In the genomic region with DNA sequence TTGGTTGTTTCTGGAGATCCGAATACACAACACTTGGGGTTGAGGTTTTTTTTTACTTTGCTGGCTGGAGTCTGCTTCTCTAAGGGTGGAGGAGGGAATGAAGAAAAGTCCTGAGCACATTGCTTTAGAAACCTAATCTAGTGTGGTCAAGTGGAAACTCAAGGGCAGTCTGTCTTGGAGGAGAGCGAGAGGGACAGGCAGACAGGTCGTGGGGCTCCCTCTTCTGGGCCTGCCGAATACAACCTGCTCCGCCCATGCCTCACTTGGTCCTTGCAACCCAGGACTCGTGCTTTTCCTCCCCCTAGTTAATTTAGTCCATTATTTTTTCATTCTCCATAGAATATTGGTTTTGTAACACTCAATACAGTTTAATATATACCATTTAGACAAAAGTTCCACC, we compare ENCODE assay signal across 12 cellular contexts.
A peak's percentile ranks its signal among the peaks of the same experiment; 100 is the strongest.
DNase-seq lines count a peak whose midpoint lies in the region; ATAC-seq, FAIRE-seq and TF ChIP-seq lines count a peak whose summit lies in the region.
"Had no signal": no experiment of that assay in that cellular context is flagged by ENCODE, and none has a peak within 500 bp of the region (broad histone marks: within the 10 kb centered on the region; RNA-seq: fewer than 3 reads in every experiment).

No MANE protein-coding gene starts in this region.

- H3K27me3 ChIP-seq in IMR-90 (ENCODE audit: control insufficient read depth, insufficient read depth, low read length), result no peaks in the 10 kb centered on the region
- H3K27me3 ChIP-seq in astrocyte (ENCODE audit: insufficient read depth, low read length), result no peaks in the 10 kb centered on the region
- H3K27me3 ChIP-seq: upper lobe of left lung had no signal

- no peak overlapping the region for H4K8ac ChIP-seq in IMR-90 (ENCODE audit: low read depth in 2 of 2, low read length in 2 of 2)

- in situ Hi-C loops in IMR-90 (cut with MboI; ENCODE audit: low sequenced_read_pairs), result no loop called here

- H3K4me3 Mint-ChIP-seq in astrocyte (ENCODE audit: unreplicated experiment) (no peak overlapping the region), CD14-positive monocyte (no peak overlapping the region)

- dilution Hi-C loops in IMR-90 (cut with HindIII; ENCODE audit: low sequenced_read_pairs, unreplicated experiment), result no loop called here

- no peak overlapping the region for H3K4ac ChIP-seq in IMR-90 (ENCODE audit: low read depth, low read length)

- intact Hi-C loops in IMR-90 (cut with micrococcal nuclease) (no loop called here), CD14-positive monocyte (cut with micrococcal nuclease) (loop anchor here in 1 of 2 donors (10.0 kb wide), 1 partner anchor 445 kb away; no protein-coding TSS in a partner anchor)

- H3K9me3 Mint-ChIP-seq in astrocyte (ENCODE audit: unreplicated experiment), result no peaks in the 10 kb centered on the region
- H3K9me3 Mint-ChIP-seq in CD14-positive monocyte, result peaks cover 0 to 8% (median 1%) of the 10 kb centered on the region in 7 donors

- no peak for FAIRE-seq in astrocyte (lab: Jason Lieb, UNC)

- H2BK120ac ChIP-seq in IMR-90 (ENCODE audit: low read depth, low read length), result no peak overlapping the region

- CTCF ChIA-PET in IMR-90 (lab: Yijun Ruan, JAX), result no interaction called here

- peak; percentile 55 for TF ChIP-seq CTCF in GM12872 (IDR thresholded peaks at IDR 0.05; ENCODE audit: insufficient read depth, low read depth, low read length)
- TF ChIP-seq CTCF in IMR-90 (conservative IDR thresholded peaks at IDR 0.05; ENCODE audit: low read depth, low read length), result 0 out of 2 replicates have a peak, but pooled peaks have one; percentile 6
- peak; percentile 3 for TF ChIP-seq CTCF in astrocyte (IDR thresholded peaks at IDR 0.05; ENCODE audit: insufficient read depth, low read depth, low read length)
- no peak for TF ChIP-seq CTCF in CD14-positive monocyte (IDR thresholded peaks at IDR 0.05)

- no peak for TF ChIP-seq RAD21 in IMR-90 (IDR thresholded peaks at IDR 0.05; ENCODE audit: low read length)

- H2BK5ac ChIP-seq in IMR-90 (ENCODE audit: low read depth, low read length, poor library complexity, severe bottlenecking), result no peak overlapping the region

- H3K36me3 ChIP-seq in IMR-90 (ENCODE audit: control insufficient read depth, insufficient read depth, low read length) (no peaks in the 10 kb centered on the region), astrocyte (ENCODE audit: insufficient read depth, low read length) (no peaks in the 10 kb centered on the region)
- H3K36me3 ChIP-seq: lower lobe of right lung, upper lobe of left lung had no signal

- no peak overlapping the region for H2AK5ac ChIP-seq in IMR-90 (ENCODE audit: low read depth, low read length)

- H2AFZ ChIP-seq in IMR-90 (replicated peaks; ENCODE audit: low read length, poor library complexity) (no peak overlapping the region), astrocyte (ENCODE audit: low read depth, low read length) (no peak overlapping the region)

- H3K79me2 ChIP-seq in astrocyte (ENCODE audit: insufficient read depth, low read length), result no peaks in the 10 kb centered on the region

- H3K36me3 Mint-ChIP-seq in astrocyte (ENCODE audit: low read depth, unreplicated experiment) (no peaks in the 10 kb centered on the region), CD14-positive monocyte (no peaks in the 10 kb centered on the region)

- H4K91ac ChIP-seq in IMR-90 (ENCODE audit: insufficient read depth, low read depth, low read length), result no peak overlapping the region

- no peak overlapping the region for H3K18ac ChIP-seq in IMR-90 (ENCODE audit: low read depth, low read length)

- POLR2A ChIA-PET in IMR-90 (lab: Charles Lee; ENCODE audit: unreplicated experiment), result no interaction called here

- no peak overlapping the region for H2AK9ac ChIP-seq in IMR-90 (replicated peaks; ENCODE audit: low read depth, low read length, poor library complexity)

- H3K4me2 ChIP-seq in IMR-90 (ENCODE audit: low read depth, low read length) (no peak overlapping the region), astrocyte (ENCODE audit: low read length) (no peak overlapping the region)

- no CpG with 5 or more reads among the region's 6 CpGs for WGBS in IMR-90 (ENCODE audit: extremely low coverage in 2 of 2, insufficient read length in 1 of 2), 2 experiments

- no peak overlapping the region for H3K4me3 ChIP-seq in IMR-90 (ENCODE audit: insufficient read depth, low read depth, low read length)
- H3K4me3 ChIP-seq in astrocyte (ENCODE audit: insufficient read depth, low read depth, low read length), result no peak overlapping the region
- H3K4me3 ChIP-seq: lower lobe of right lung, upper lobe of left lung had no signal

- H3K4me1 Mint-ChIP-seq in astrocyte (ENCODE audit: low read depth, unreplicated experiment) (no peaks in the 10 kb centered on the region), CD14-positive monocyte (peaks cover 20% of the 10 kb centered on the region)

- H3K27me3 Mint-ChIP-seq in astrocyte (ENCODE audit: low read depth, unreplicated experiment) (peaks cover 19% of the 10 kb centered on the region), CD14-positive monocyte (ENCODE audit: low read depth in 3 of 3) (peaks cover 0 to 3% (median 2%) of the 10 kb centered on the region in 3 donors)

- H3K23ac ChIP-seq in IMR-90 (ENCODE audit: low read depth, low read length), result no peak overlapping the region

- H2BK15ac ChIP-seq in IMR-90 (ENCODE audit: low read depth, low read length), result no peak overlapping the region

- no peak overlapping the region for H3K56ac ChIP-seq in IMR-90 (ENCODE audit: extremely low read depth, insufficient read depth, low read length)

- H3K27ac Mint-ChIP-seq in astrocyte (ENCODE audit: unreplicated experiment) (no peak overlapping the region), CD14-positive monocyte (no peak overlapping the region)

- H3K9me1 ChIP-seq in IMR-90 (ENCODE audit: insufficient read depth, low read length), result no peaks in the 10 kb centered on the region

- H4K5ac ChIP-seq in IMR-90 (ENCODE audit: low read depth, low read length), result no peak overlapping the region

- ATAC-seq in IMR-90 (ENCODE audit: low read depth), result no peak
- no peak for ATAC-seq in GM21529 (IDR thresholded peaks at IDR 0.05; ENCODE audit: unreplicated experiment)
- no peak for ATAC-seq in activated CD4-positive, CD25-positive, alpha-beta regulatory T cell treated with anti-CD3 and anti-CD28 coated beads, Interleukin-2, amount 50 U/mL, for 24 hours

- H3K4me1 ChIP-seq in IMR-90 (ENCODE audit: control insufficient read depth, insufficient read depth, low read length) (no peaks in the 10 kb centered on the region), astrocyte (ENCODE audit: insufficient read depth, low read length) (no peaks in the 10 kb centered on the region)
- H3K4me1 ChIP-seq: lower lobe of right lung, upper lobe of left lung had no signal

- TF ChIP-seq POLR2A in IMR-90 (IDR thresholded peaks at IDR 0.05; ENCODE audit: low read depth, low read length), result no peak

- H3K9me3 ChIP-seq in IMR-90 (ENCODE audit: control insufficient read depth, insufficient read depth, low read length) (no peaks in the 10 kb centered on the region; the same call in 1 of the 2 replicates), astrocyte (ENCODE audit: insufficient read depth, low read depth, low read length) (no peaks in the 10 kb centered on the region)
- H3K9me3 ChIP-seq: lower lobe of right lung, upper lobe of left lung had no signal

- no peaks in the 10 kb centered on the region for H3K79me1 ChIP-seq in IMR-90 (ENCODE audit: low read depth in 1 of 2, low read length in 2 of 2)

- no peak overlapping the region for H3K9ac ChIP-seq in IMR-90 (ENCODE audit: low read depth, low read length)
- no peak overlapping the region for H3K9ac ChIP-seq in astrocyte (ENCODE audit: low read length)

- no TSS peak for BruUV-seq in IMR-90 (replicated peaks; lab: Mats Ljungman, UMichigan)

- H3K27ac ChIP-seq in IMR-90 (ENCODE audit: insufficient read depth, low read length), result no peak overlapping the region
- H3K27ac ChIP-seq in astrocyte (ENCODE audit: low read depth, low read length), result no peak overlapping the region
- H3K27ac ChIP-seq: lower lobe of right lung, upper lobe of left lung had no signal

- no peak overlapping the region for H3K14ac ChIP-seq in IMR-90 (replicated peaks; ENCODE audit: low read depth, low read length)

- DNase-seq in IMR-90, result no peak
- DNase-seq in astrocyte (ENCODE audit: low read depth), result no peak
- peak; percentile 41 for DNase-seq in myocyte (ENCODE audit: low read depth)
- DNase-seq in CD14-positive monocyte (ENCODE audit: low spot score), result no peak
- DNase-seq in stimulated activated CD4-positive, alpha-beta T cell treated with anti-CD3 and anti-CD28 coated beads, Interleukin-2, amount 100 ng/mL, for 48 hours, result no peak
- DNase-seq: activated CD8-positive, alpha-beta memory T cell treated with anti-CD3 and anti-CD28 coated beads, Interleukin-2, amount 50 U/mL, for 4 hours; effector CD8-positive, alpha-beta T cell; lower lobe of right lung; upper lobe of left lung had no signal

- H4K20me1 ChIP-seq in IMR-90 (ENCODE audit: insufficient read depth, low read length) (no peaks in the 10 kb centered on the region), astrocyte (ENCODE audit: insufficient read depth, low read length) (no peaks in the 10 kb centered on the region)

- H2BK20ac ChIP-seq in IMR-90 (ENCODE audit: low read depth, low read length), result no peak overlapping the region

TF ChIP-seq in IMR-90, 13 proteins besides CTCF, POLR2A, EP300 and RAD21:
- no peak for TF ChIP-seq BHLHE40 (IDR thresholded peaks at IDR 0.05; ENCODE audit: low read depth, low read length)
